In the genomic region with DNA sequence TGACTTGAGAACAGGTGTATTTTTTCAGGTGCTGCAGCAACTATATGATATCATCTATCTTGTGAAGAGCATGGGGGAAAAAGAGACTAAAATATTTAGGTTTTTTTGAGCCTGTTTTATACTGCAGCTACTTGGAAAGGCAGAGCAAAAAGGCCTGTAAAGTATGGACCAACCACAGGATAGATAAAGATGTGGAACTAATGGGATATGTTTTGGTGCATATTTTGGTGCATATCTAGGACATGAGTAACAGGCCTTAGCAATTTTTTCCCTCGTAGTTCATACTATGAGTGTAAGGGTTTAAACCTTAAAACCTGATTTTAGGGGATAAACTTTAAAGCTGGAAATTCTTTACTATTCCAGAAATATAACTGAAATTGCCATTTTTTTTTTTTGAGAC, we compare ENCODE assay signal across 21 cellular contexts. TPM values are rescaled to one million over a fixed set of nuclear protein-coding genes. Genes with fewer than 3 reads are reported as not detected.
DNase-seq lines count a peak whose midpoint lies in the region; TF ChIP-seq lines count a peak whose summit lies in the region.
"Had no signal": no experiment of that assay in that cellular context is flagged by ENCODE, and none has a peak within 500 bp of the region (broad histone marks: within the 10 kb centered on the region; RNA-seq: fewer than 3 reads in every experiment).

No MANE protein-coding gene starts in this region.

- H3K9me3 ChIP-seq in osteoblast (ENCODE audit: low read depth, low read length) (no peaks in the 10 kb centered on the region), transverse colon (no peaks in the 10 kb centered on the region)
- H3K9me3 ChIP-seq: BLaER1 treated with 17β-estradiol and CSF1 and Interleukin-3, amounts not matched to agents 10 nM and 100 nM; lower lobe of right lung had no signal

- peak overlapping the region; percentile 10 for H3K27ac ChIP-seq in osteoblast (ENCODE audit: low read depth, low read length)
- H3K27ac ChIP-seq in transverse colon = no peak overlapping the region
- H3K27ac ChIP-seq: BLaER1 treated with 17β-estradiol and CSF1 and Interleukin-3, amounts not matched to agents 10 nM and 100 nM; lower lobe of right lung; RWPE1; skin epidermis had no signal

- TF ChIP-seq EP300 in transverse colon (IDR thresholded peaks at IDR 0.05; ENCODE audit: low read depth) = no peak

- TF ChIP-seq CTCF in osteoblast (IDR thresholded peaks at IDR 0.05; ENCODE audit: extremely low read depth, low read depth, low read length) (no peak), transverse colon (IDR thresholded peaks at IDR 0.05) (no peak), GM10266 (IDR thresholded peaks at IDR 0.05; ENCODE audit: control insufficient read depth, insufficient read depth, low read depth, missing control alignments) (no peak)

- peaks cover 21% of the 10 kb centered on the region for H3K4me1 ChIP-seq in osteoblast (ENCODE audit: insufficient read depth, low read length)
- H3K4me1 ChIP-seq in transverse colon = no peaks in the 10 kb centered on the region
- H3K4me1 ChIP-seq: lower lobe of right lung had no signal

- H3K27me3 ChIP-seq in osteoblast (ENCODE audit: insufficient read depth, low read length) (no peaks in the 10 kb centered on the region), transverse colon (peaks cover 5% of the 10 kb centered on the region)
- H3K27me3 ChIP-seq: BLaER1 treated with 17β-estradiol and CSF1 and Interleukin-3, amounts not matched to agents 10 nM and 100 nM had no signal

- H3K4me3 ChIP-seq in osteoblast (ENCODE audit: insufficient read depth, low read length) (no peak overlapping the region), transverse colon (no peak overlapping the region)
- H3K4me3 ChIP-seq: BLaER1 treated with 17β-estradiol and CSF1 and Interleukin-3, amounts not matched to agents 10 nM and 100 nM; lower lobe of right lung; skin epidermis had no signal

- no peaks in the 10 kb centered on the region for H3K36me3 ChIP-seq in osteoblast (ENCODE audit: insufficient read depth, low read length)
- no peaks in the 10 kb centered on the region for H3K36me3 ChIP-seq in transverse colon
- H3K36me3 ChIP-seq: BLaER1 treated with 17β-estradiol and CSF1 and Interleukin-3, amounts not matched to agents 10 nM and 100 nM; lower lobe of right lung had no signal

- no peaks in the 10 kb centered on the region for H3K79me2 ChIP-seq in osteoblast (ENCODE audit: insufficient read depth, low read length)

- no peak overlapping the region for H2AFZ ChIP-seq in osteoblast (ENCODE audit: low read length)

- H3K4me2 ChIP-seq in osteoblast (ENCODE audit: insufficient read depth, low read length) = peak overlapping the region; percentile 27
- H3K4me2 ChIP-seq: BLaER1 treated with 17β-estradiol and CSF1 and Interleukin-3, amounts not matched to agents 10 nM and 100 nM had no signal

- 64 to 69% methylated on average over 1 of the region's 1 CpG for WGBS in transverse colon (ENCODE audit: low coverage in 1 of 2), 2 donors

- H4K20me1 ChIP-seq in osteoblast (ENCODE audit: insufficient read depth, low read length) = no peaks in the 10 kb centered on the region
- H4K20me1 ChIP-seq: BLaER1 treated with 17β-estradiol and CSF1 and Interleukin-3, amounts not matched to agents 10 nM and 100 nM had no signal

- intact Hi-C loops in transverse colon (cut with DNase I; ENCODE audit: low total_unique reads) = no loop called here

- in situ Hi-C loops in transverse colon (cut with MboI; ENCODE audit: low pct_ligation_motif_present in 1 of 4, low pct_unique_long_range_greater_than_20kb in 1 of 4, low sequenced_read_pairs in 3 of 4) = no loop called here

- TF ChIP-seq POLR2A in transverse colon (IDR thresholded peaks at IDR 0.05) = no peak

- peak; percentile 24 for DNase-seq in Daoy (ENCODE audit: low read depth)
- peak; percentile 17 for DNase-seq in RKO (ENCODE audit: low spot score)
- DNase-seq in epidermal melanocyte (ENCODE audit: insufficient read length, low spot score) = peak; percentile 62
- peak; percentile 81 for DNase-seq in osteoblast (ENCODE audit: insufficient read length, low spot score, missing footprints)
- no peak for DNase-seq in transverse colon
- DNase-seq in NCI-H82 treated with DMSO at 0.1 percent for 48 hours (lab: John Stamatoyannopoulos, UW; ENCODE audit: unreplicated experiment) = no peak
- DNase-seq in GM10266 (ENCODE audit: extremely low spot score) = no peak
- no peak for DNase-seq in NCI-H146 treated with DMSO at 0.1 percent for 48 hours (lab: John Stamatoyannopoulos, UW; ENCODE audit: unreplicated experiment)
- DNase-seq: caudate nucleus; effector memory CD4-positive, alpha-beta T cell; H9; Karpas-422; lower lobe of right lung; naive B cell; NCI-H1436 treated with DMSO at 0.1 percent for 48 hours; posterior cingulate gyrus; stimulated activated CD4-positive, alpha-beta T cell treated with anti-CD3 and anti-CD28 coated beads, Interleukin-4, amount 100 ng/mL, for 24 hours; T-cell had no signal

RNA-seq across cellular contexts. Expression of gene GTSF1, which starts 6.0 kb away (rescaled TPM):
- not detected in 2 replicates for total RNA-seq in Daoy (2014; rRNA removed; shearing (Covaris generic))
- total RNA-seq in osteoblast = not detected in 2 replicates
- total RNA-seq in transverse colon = not detected
- total RNA-seq: H9 had no signal

RNA-seq across cellular contexts. Expression of gene NCKAP1L, which starts 18.1 kb away (rescaled TPM):
- 0.11 and 0.83 TPM in 2 replicates for total RNA-seq in Daoy (2014; rRNA removed; shearing (Covaris generic))
- total RNA-seq in osteoblast = under 0.01 and 0.36 TPM in 2 replicates
- 10 to 100 TPM in 1 of 4 donors, 1 to 10 TPM in 3; 4.5 to 14.8 (median 8.0) TPM for total RNA-seq in transverse colon
- total RNA-seq: H9 had no signal

Comparison
In these comparisons a context has a peak if more than half of its experiments do, and no peak if none do; other contexts are left out.
1. DNase-seq: peak in Daoy (single experiment), RKO (single experiment), epidermal melanocyte (single experiment) and osteoblast (single experiment); none in transverse colon (single experiment), NCI-H82 treated with DMSO at 0.1 percent for 48 hours (single experiment), GM10266 (single experiment) and NCI-H146 treated with DMSO at 0.1 percent for 48 hours (single experiment).